Comparison of ENCODE assay signal across 1 cellular context in the genomic region with DNA sequence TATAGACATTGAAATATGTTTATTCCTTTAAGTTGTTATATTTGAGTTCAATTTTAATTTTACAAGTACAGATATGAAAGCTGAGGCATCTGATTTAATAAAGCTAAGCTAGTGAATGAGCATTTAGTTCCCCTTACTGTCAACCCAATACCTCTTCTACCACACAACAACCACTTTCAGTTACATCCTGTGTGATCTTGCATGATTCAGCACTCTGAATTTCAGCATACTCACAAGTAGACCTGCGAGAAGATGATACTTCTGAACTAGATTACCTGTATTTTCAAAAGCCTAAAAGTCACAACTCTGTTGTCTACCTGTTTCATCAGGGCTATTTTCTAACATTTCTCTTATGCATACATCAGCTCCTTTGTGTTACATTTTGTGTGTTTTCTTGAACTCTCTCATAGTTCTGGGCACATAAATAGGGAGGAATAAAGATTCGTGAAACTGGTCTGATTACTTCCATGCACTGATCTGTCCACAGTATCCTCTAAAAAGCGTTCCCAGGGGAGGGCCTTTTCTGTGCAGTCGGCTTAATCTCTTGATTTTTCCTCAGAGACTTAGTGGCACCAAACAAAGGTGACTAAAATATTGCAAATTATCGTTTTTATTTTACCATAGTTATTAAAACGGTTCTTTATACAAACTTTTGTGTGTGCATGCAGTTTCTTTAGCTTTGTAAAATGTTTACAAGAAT.
TF ChIP-seq lines count a peak whose summit lies in the region.

No MANE protein-coding gene starts in this region.

TF ChIP-seq in K562, 482 proteins besides CTCF, POLR2A, EP300 and RAD21 (continued from another document):
- TF ChIP-seq, protein P1, sequence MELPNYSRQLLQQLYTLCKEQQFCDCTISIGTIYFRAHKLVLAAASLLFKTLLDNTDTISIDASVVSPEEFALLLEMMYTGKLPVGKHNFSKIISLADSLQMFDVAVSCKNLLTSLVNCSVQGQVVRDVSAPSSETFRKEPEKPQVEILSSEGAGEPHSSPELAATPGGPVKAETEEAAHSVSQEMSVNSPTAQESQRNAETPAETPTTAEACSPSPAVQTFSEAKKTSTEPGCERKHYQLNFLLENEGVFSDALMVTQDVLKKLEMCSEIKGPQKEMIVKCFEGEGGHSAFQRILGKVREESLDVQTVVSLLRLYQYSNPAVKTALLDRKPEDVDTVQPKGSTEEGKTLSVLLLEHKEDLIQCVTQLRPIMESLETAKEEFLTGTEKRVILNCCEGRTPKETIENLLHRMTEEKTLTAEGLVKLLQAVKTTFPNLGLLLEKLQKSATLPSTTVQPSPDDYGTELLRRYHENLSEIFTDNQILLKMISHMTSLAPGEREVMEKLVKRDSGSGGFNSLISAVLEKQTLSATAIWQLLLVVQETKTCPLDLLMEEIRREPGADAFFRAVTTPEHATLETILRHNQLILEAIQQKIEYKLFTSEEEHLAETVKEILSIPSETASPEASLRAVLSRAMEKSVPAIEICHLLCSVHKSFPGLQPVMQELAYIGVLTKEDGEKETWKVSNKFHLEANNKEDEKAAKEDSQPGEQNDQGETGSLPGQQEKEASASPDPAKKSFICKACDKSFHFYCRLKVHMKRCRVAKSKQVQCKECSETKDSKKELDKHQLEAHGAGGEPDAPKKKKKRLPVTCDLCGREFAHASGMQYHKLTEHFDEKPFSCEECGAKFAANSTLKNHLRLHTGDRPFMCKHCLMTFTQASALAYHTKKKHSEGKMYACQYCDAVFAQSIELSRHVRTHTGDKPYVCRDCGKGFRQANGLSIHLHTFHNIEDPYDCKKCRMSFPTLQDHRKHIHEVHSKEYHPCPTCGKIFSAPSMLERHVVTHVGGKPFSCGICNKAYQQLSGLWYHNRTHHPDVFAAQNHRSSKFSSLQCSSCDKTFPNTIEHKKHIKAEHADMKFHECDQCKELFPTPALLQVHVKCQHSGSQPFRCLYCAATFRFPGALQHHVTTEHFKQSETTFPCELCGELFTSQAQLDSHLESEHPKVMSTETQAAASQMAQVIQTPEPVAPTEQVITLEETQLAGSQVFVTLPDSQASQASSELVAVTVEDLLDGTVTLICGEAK (IDR thresholded peaks at IDR 0.05), result peak; percentile 33; the same call in 1 of the 2 replicates
- TF ChIP-seq, protein P1 (CRISPR knock-in tag; IDR thresholded peaks at IDR 0.05), result no peak
- no peak for TF ChIP-seq KAT7 (CRISPR knock-in tag; IDR thresholded peaks at IDR 0.05; ENCODE audit: borderline replicate concordance)
- TF ChIP-seq CTBP1 (IDR thresholded peaks at IDR 0.05; ENCODE audit: borderline replicate concordance), result peak; percentile 23; the same call in 1 of the 2 replicates
- peak; percentile 61; the same call in 1 of the 2 replicates for TF ChIP-seq MAFK (IDR thresholded peaks at IDR 0.05; ENCODE audit: low read length)
- TF ChIP-seq TAF15 (IDR thresholded peaks at IDR 0.05; ENCODE audit: low read depth, low read length), result no peak
- TF ChIP-seq, protein P2, sequence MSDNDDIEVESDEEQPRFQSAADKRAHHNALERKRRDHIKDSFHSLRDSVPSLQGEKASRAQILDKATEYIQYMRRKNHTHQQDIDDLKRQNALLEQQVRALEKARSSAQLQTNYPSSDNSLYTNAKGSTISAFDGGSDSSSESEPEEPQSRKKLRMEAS (CRISPR knock-in tag; IDR thresholded peaks at IDR 0.05), result no peak
- TF ChIP-seq ZNF316 (IDR thresholded peaks at IDR 0.05), result peak; percentile 92
- peak; percentile 50; the same call in 1 of the 2 replicates for TF ChIP-seq MAFF (IDR thresholded peaks at IDR 0.05; ENCODE audit: low read length)
- TF ChIP-seq, protein P3, sequence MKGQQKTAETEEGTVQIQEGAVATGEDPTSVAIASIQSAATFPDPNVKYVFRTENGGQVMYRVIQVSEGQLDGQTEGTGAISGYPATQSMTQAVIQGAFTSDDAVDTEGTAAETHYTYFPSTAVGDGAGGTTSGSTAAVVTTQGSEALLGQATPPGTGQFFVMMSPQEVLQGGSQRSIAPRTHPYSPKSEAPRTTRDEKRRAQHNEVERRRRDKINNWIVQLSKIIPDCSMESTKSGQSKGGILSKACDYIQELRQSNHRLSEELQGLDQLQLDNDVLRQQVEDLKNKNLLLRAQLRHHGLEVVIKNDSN (CRISPR knock-in tag; IDR thresholded peaks at IDR 0.05), result no peak
